ENCODE assay signal across 18 cellular contexts in the genomic region with DNA sequence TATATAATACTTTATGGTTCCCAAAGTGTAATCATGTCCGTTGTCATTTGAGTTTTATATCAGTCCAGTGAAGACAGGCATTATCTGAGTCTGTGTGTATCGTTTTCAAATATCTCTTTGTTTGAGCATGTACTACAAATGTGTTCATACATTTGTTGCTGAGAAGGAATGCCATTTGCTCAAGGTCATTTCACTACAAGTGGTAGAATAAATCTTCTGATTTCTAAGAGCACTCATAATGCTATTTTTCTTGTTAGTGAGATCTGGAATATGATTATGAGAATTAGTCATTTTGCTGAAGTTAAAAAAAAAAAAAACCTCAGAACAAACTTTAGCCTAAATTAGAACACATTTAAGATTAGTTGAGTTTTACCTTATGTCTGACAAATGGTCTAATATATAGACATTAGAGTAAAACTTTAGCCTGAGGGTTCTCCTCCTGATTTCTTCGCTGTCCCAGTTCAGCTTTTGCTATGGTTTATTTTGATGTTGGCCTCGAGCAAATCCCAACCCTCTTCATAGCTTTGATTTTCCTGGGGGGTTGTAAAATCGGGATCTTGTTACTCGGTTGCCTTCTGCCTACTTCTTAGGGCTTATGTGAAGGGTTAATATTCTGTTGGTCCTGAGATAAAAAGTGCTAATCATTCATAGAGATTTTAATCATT.
DNase-seq lines count a peak whose midpoint lies in the region; FAIRE-seq lines count a peak whose summit lies in the region.
"Had no signal": no experiment of that assay in that cellular context is flagged by ENCODE, and none has a peak within 500 bp of the region (broad histone marks: within the 10 kb centered on the region; RNA-seq: fewer than 3 reads in every experiment).

No MANE protein-coding gene starts in this region.

- H3K9me3 ChIP-seq in BLaER1 = no peaks in the 10 kb centered on the region
- H3K9me3 ChIP-seq in SJCRH30 (replicated peaks) = no peaks in the 10 kb centered on the region

- peaks cover 99% of the 10 kb centered on the region for H4K20me1 ChIP-seq in BLaER1

- peak in 1 of 2 experiments; percentile 57 for DNase-seq in SJCRH30
- no peak for DNase-seq in frontal cortex (ENCODE audit: low spot score in 2 of 2)
- no peak for DNase-seq in NCI-H187 (lab: John Stamatoyannopoulos, UW)
- no peak for DNase-seq in central memory CD4-positive, alpha-beta T cell
- DNase-seq in AG20443 (ENCODE audit: low spot score) = no peak
- DNase-seq in KG1 (lab: John Stamatoyannopoulos, UW) = no peak
- DNase-seq: activated naive CD4-positive, alpha-beta T cell treated with anti-CD3 and anti-CD28 coated beads, Interleukin-2, amount 50 U/mL, for 16 hours; effector CD8-positive, alpha-beta T cell; GDM1; hippocampal formation; kidney glomerular epithelial cell; NCI-H1105 treated with DMSO at 0.1 percent for 48 hours; NCI-H2171; posterior cingulate gyrus; T-helper 17 cell had no signal

- H3K27me3 ChIP-seq in BLaER1 (no peaks in the 10 kb centered on the region), SJCRH30 (no peaks in the 10 kb centered on the region), rectal smooth muscle tissue (ENCODE audit: control insufficient read depth, insufficient read depth, low read length) (no peaks in the 10 kb centered on the region)

- peak; percentile 8 for FAIRE-seq in frontal cortex (lab: Jason Lieb, UNC)
- FAIRE-seq: RCC 7860 had no signal

- H3K4me3 ChIP-seq in BLaER1 (no peak overlapping the region), SJCRH30 (no peak overlapping the region), rectal smooth muscle tissue (ENCODE audit: low read length) (no peak overlapping the region)

- H3K27ac ChIP-seq in BLaER1 (0 out of 2 replicates have a peak overlapping the region, but pooled peaks have one; percentile 22), SJCRH30 (peak overlapping the region; percentile 61), rectal smooth muscle tissue (ENCODE audit: low read depth, low read length) (peak overlapping the region; percentile 61)

- no peak overlapping the region for H3K9ac ChIP-seq in BLaER1
- H3K9ac ChIP-seq in rectal smooth muscle tissue (ENCODE audit: low read length) = no peak overlapping the region

- peak overlapping the region; percentile 31 for H3K4me2 ChIP-seq in BLaER1

- H3K36me3 ChIP-seq in BLaER1 (peaks cover 87% of the 10 kb centered on the region), SJCRH30 (peaks cover 13% of the 10 kb centered on the region), rectal smooth muscle tissue (ENCODE audit: control insufficient read depth, insufficient read depth, low read length) (peaks cover 2% of the 10 kb centered on the region)

- H3K4me1 ChIP-seq in BLaER1 (peaks cover 35% of the 10 kb centered on the region), SJCRH30 (peaks cover 51% of the 10 kb centered on the region), rectal smooth muscle tissue (ENCODE audit: control insufficient read depth, insufficient read depth, low read length) (peaks cover 20% of the 10 kb centered on the region)
